Comparison of ENCODE assay signal across 17 cellular contexts in genomic region chr9:133074111-133074651, GRCh38. TPM values are rescaled to one million over a fixed set of nuclear protein-coding genes. Genes with fewer than 3 reads are reported as not detected.
DNase-seq lines count a peak whose midpoint lies in the region; ATAC-seq and TF ChIP-seq lines count a peak whose summit lies in the region.
"Had no signal": no experiment of that assay in that cellular context is flagged by ENCODE, and none has a peak within 500 bp of the region (broad histone marks: within the 10 kb centered on the region; RNA-seq: fewer than 3 reads in every experiment).

No MANE protein-coding gene starts in this region.

- peaks cover 2% of the 10 kb centered on the region for H3K27me3 Mint-ChIP-seq in HFFc6 (ENCODE audit: insufficient read depth)
- no peaks in the 10 kb centered on the region for H3K27me3 Mint-ChIP-seq in chondrocyte (ENCODE audit: low read depth)
- peaks cover 8% of the 10 kb centered on the region for H3K27me3 Mint-ChIP-seq in Calu3 (ENCODE audit: unreplicated experiment)

- H3K27ac ChIP-seq in effector memory CD4-positive, alpha-beta T cell (ENCODE audit: insufficient read depth, low read length, poor library complexity, severe bottlenecking): no peak overlapping the region
- H3K27ac ChIP-seq: upper lobe of right lung had no signal

- no peaks in the 10 kb centered on the region for H3K27me3 ChIP-seq in effector memory CD4-positive, alpha-beta T cell (replicated peaks; ENCODE audit: control insufficient read depth, insufficient read depth, low read length, poor library complexity, severe bottlenecking)
- H3K27me3 ChIP-seq: upper lobe of right lung had no signal

- peak; percentile 25 for ATAC-seq in mucosa of descending colon
- no peak for ATAC-seq in GM21825 (IDR thresholded peaks at IDR 0.05; ENCODE audit: unreplicated experiment)
- ATAC-seq: left lobe of liver, upper lobe of right lung had no signal

- no peaks in the 10 kb centered on the region for H3K36me3 ChIP-seq in mucosa of descending colon (ENCODE audit: low read depth)
- no peaks in the 10 kb centered on the region for H3K36me3 ChIP-seq in effector memory CD4-positive, alpha-beta T cell (ENCODE audit: control insufficient read depth, insufficient read depth, low read length)
- H3K36me3 ChIP-seq: upper lobe of right lung had no signal

- CTCF ChIA-PET in Calu3 (lab: Charles Lee): no interaction called here

- peaks cover 36% of the 10 kb centered on the region for H3K4me1 Mint-ChIP-seq in HFFc6 (ENCODE audit: low read depth)
- H3K4me1 Mint-ChIP-seq in chondrocyte (ENCODE audit: low read depth): peaks cover 40% of the 10 kb centered on the region
- H3K4me1 Mint-ChIP-seq in Calu3 (ENCODE audit: low read depth, unreplicated experiment): no peaks in the 10 kb centered on the region

- H3K36me3 Mint-ChIP-seq in HFFc6 (ENCODE audit: low read depth) (no peaks in the 10 kb centered on the region), chondrocyte (ENCODE audit: low read depth) (peaks cover 6% of the 10 kb centered on the region), Calu3 (ENCODE audit: insufficient read depth, unreplicated experiment) (no peaks in the 10 kb centered on the region)

- DNase-seq in AG09319 (ENCODE audit: extremely low read depth, low read depth): peak; percentile 43
- DNase-seq in HFFc6: peak; percentile 46
- DNase-seq in chondrocyte (ENCODE audit: low spot score): peak; percentile 24
- no peak for DNase-seq in mucosa of descending colon
- no peak for DNase-seq in Calu3
- DNase-seq in effector memory CD4-positive, alpha-beta T cell: no peak
- no peak for DNase-seq in activated T-cell treated with anti-CD3 and anti-CD28 coated beads for 4 hours
- DNase-seq: activated CD4-positive, alpha-beta T cell treated with anti-CD3 and anti-CD28 coated beads, Interleukin-2, amount 50 U/mL, for 1 hour; activated naive CD4-positive, alpha-beta T cell; anterior cingulate cortex; NCI-H1694 treated with DMSO at 0.1 percent for 48 hours; NCI-H510A; nucleus accumbens; upper lobe of right lung had no signal

- intact Hi-C loops in mucosa of descending colon (cut with DNase I, micrococcal nuclease) (no loop called here), Calu3 (cut with micrococcal nuclease; ENCODE audit: unreplicated experiment) (no loop called here)

- H3K9me3 Mint-ChIP-seq in HFFc6 (no peaks in the 10 kb centered on the region), chondrocyte (ENCODE audit: low read depth) (no peaks in the 10 kb centered on the region), Calu3 (ENCODE audit: low read depth, unreplicated experiment) (no peaks in the 10 kb centered on the region)

- no peak overlapping the region for H3K4me3 Mint-ChIP-seq in HFFc6
- H3K4me3 Mint-ChIP-seq in chondrocyte (ENCODE audit: unreplicated experiment): no peak overlapping the region
- no peak overlapping the region for H3K4me3 Mint-ChIP-seq in Calu3 (ENCODE audit: low read depth, unreplicated experiment)

- H3K27ac Mint-ChIP-seq in HFFc6 (no peak overlapping the region), chondrocyte (ENCODE audit: unreplicated experiment) (no peak overlapping the region), Calu3 (ENCODE audit: unreplicated experiment) (no peak overlapping the region)

- TF ChIP-seq CTCF in AG09319 (IDR thresholded peaks at IDR 0.05; ENCODE audit: low read depth, low read length) (no peak), HFFc6 (IDR thresholded peaks at IDR 0.05) (no peak), chondrocyte (IDR thresholded peaks at IDR 0.05) (no peak), mucosa of descending colon (IDR thresholded peaks at IDR 0.05) (no peak), Calu3 (IDR thresholded peaks at IDR 0.05; ENCODE audit: unreplicated experiment) (no peak)

- no peaks in the 10 kb centered on the region for H3K9me3 ChIP-seq in mucosa of descending colon
- H3K9me3 ChIP-seq in effector memory CD4-positive, alpha-beta T cell (ENCODE audit: control insufficient read depth, low read length): no peaks in the 10 kb centered on the region
- H3K9me3 ChIP-seq: Caco-2, upper lobe of right lung had no signal

- no TSS peak for BruUV-seq in Calu3 (replicated peaks; lab: Mats Ljungman, UMichigan)

- H3K4me1 ChIP-seq in mucosa of descending colon (ENCODE audit: low read depth): no peaks in the 10 kb centered on the region
- no peaks in the 10 kb centered on the region for H3K4me1 ChIP-seq in effector memory CD4-positive, alpha-beta T cell (ENCODE audit: control insufficient read depth, insufficient read depth, low read length, poor library complexity, severe bottlenecking)
- H3K4me1 ChIP-seq: Caco-2, upper lobe of right lung had no signal

- H3K4me3 ChIP-seq in mucosa of descending colon: no peak overlapping the region
- no peak overlapping the region for H3K4me3 ChIP-seq in effector memory CD4-positive, alpha-beta T cell (ENCODE audit: insufficient read depth, low read depth, low read length, poor library complexity, severe bottlenecking)
- H3K4me3 ChIP-seq: upper lobe of right lung had no signal

RNA-seq across cellular contexts. Expression of gene CEL, which starts 12.4 kb away (rescaled TPM):
- total RNA-seq in HFFc6 (2021; fragmentation: NEBNext Ultra II Directional; extraction: Animal tissue kit (Norgen Biotek cat#: 25700)): under 1 TPM; 0.25 to 0.60 (median 0.43) TPM
- total RNA-seq in chondrocyte: 0.87 to 1.5 TPM (median 1.1 TPM) in 3 replicates
- 1 to 10 TPM in 2 of 3 donors, under 1 TPM in 1; 0.87 to 1.6 (median 1.4) TPM for total RNA-seq in mucosa of descending colon
- 2.6 and 3.1 TPM in 2 replicates for total RNA-seq in Calu3 (2022)

RNA-seq across cellular contexts. Expression of gene GTF3C5, which starts 43.4 kb away (rescaled TPM):
- 10 to 100 TPM; 34.5 to 40.2 (median 38.4) TPM for total RNA-seq in HFFc6 (2021; fragmentation: NEBNext Ultra II Directional; extraction: Animal tissue kit (Norgen Biotek cat#: 25700))
- total RNA-seq in chondrocyte: 36.5 to 46.3 TPM (median 38.5 TPM) in 3 replicates
- 10 to 100 TPM; 45.8 to 53.6 (median 52.2) TPM for total RNA-seq in mucosa of descending colon
- total RNA-seq in Calu3 (2022): 43.7 and 48.4 TPM in 2 replicates

RNA-seq across cellular contexts. Expression of gene RALGDS, which starts 46.9 kb away (rescaled TPM):
- 10 to 100 TPM; 12.1 to 15.8 (median 14.8) TPM for total RNA-seq in HFFc6 (2021; fragmentation: NEBNext Ultra II Directional; extraction: Animal tissue kit (Norgen Biotek cat#: 25700))
- 16.1 to 19.0 TPM (median 17.5 TPM) in 3 replicates for total RNA-seq in chondrocyte
- 10 to 100 TPM; 38.3 to 59.4 (median 44.2) TPM for total RNA-seq in mucosa of descending colon
- 13.7 and 18.2 TPM in 2 replicates for total RNA-seq in Calu3 (2022)

Comparison
In these comparisons a context has a peak if more than half of its experiments do, and no peak if none do; other contexts are left out.
1. DNase-seq: peak in AG09319 (single experiment), HFFc6 (single experiment) and chondrocyte (single experiment); none in mucosa of descending colon (0 of 3), Calu3 (single experiment), effector memory CD4-positive, alpha-beta T cell (0 of 3) and activated T-cell treated with anti-CD3 and anti-CD28 coated beads for 4 hours (single experiment).